8 cellular contexts compared by ENCODE assay signal in the genomic region with DNA sequence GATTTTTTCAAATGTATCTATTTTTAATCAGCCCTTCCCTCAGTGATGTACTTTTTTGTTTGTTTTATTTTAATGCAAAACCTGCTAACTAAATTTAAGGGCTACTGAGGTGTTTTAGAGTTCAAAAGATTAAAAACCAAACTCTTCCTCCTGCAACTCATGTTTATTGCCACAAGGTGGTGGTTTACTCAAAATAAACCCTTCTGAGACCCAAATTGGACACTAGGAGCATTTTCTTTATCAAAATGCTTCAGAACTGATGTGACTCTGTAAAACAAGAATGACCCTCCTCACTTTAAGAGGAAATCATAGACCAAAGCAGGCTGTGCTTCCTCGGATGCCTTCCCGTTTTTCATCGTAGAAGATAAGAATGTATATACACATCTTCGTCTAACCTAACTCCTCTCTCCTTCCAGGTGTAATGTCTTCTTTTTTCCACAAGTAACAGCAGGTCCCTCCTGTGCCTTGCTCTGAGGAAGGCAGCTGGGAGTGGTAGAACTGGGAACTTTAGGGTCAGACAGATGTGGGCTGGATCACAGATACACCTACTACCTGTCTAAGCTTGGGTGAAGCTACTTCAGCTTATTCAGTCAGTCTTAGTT. TPM values are rescaled to one million over a fixed set of nuclear protein-coding genes. Genes with fewer than 3 reads are reported as not detected.
DNase-seq lines count a peak whose midpoint lies in the region; ATAC-seq and TF ChIP-seq lines count a peak whose summit lies in the region.

No MANE protein-coding gene starts in this region.

- H3K79me2 ChIP-seq in OCI-LY7 (ENCODE audit: insufficient read depth, low read depth, low read length): no peaks in the 10 kb centered on the region

- H3K36me3 ChIP-seq in left ventricle myocardium inferior (no peaks in the 10 kb centered on the region), OCI-LY7 (ENCODE audit: insufficient read depth, low read length) (no peaks in the 10 kb centered on the region), esophagus muscularis mucosa (no peaks in the 10 kb centered on the region)

- H3K9me3 ChIP-seq in left ventricle myocardium inferior (replicated peaks) (no peaks in the 10 kb centered on the region), OCI-LY7 (ENCODE audit: low read length) (no peaks in the 10 kb centered on the region), esophagus muscularis mucosa (no peaks in the 10 kb centered on the region)

- DNase-seq in left ventricle myocardium inferior: no peak
- DNase-seq in left ventricle myocardium superior: no peak
- DNase-seq in OCI-LY7 (ENCODE audit: low spot score): peak; percentile 50
- peak; percentile 26 for DNase-seq in esophagus muscularis mucosa (ENCODE audit: extremely low spot score)
- peak; percentile 22 for DNase-seq in retina
- DNase-seq in DMS153 (lab: John Stamatoyannopoulos, UW): no peak
- DNase-seq in HPDE6-E6E7 (ENCODE audit: extremely low spot score): no peak

- WGBS in esophagus muscularis mucosa: 38% methylated on average over 4 of the region's 4 CpGs

- H3K4me3 ChIP-seq in left ventricle myocardium inferior (no peak overlapping the region), OCI-LY7 (ENCODE audit: low read depth, low read length, poor library complexity, severe bottlenecking) (no peak overlapping the region), esophagus muscularis mucosa (no peak overlapping the region)

- TF ChIP-seq CTCF in left ventricle myocardium inferior (IDR thresholded peaks at IDR 0.05; ENCODE audit: borderline replicate concordance) (peak; percentile 75), OCI-LY7 (conservative IDR thresholded peaks at IDR 0.05; ENCODE audit: low read length) (peak; percentile 84), esophagus muscularis mucosa (IDR thresholded peaks at IDR 0.05) (peak; percentile 63 to 68 (median 65))

- no TSS peak for BruUV-seq in OCI-LY7 (replicated peaks; lab: Mats Ljungman, UMichigan)

- CTCF ChIA-PET in OCI-LY7 (lab: Charles Lee; ENCODE audit: unreplicated experiment): no interaction called here

- POLR2A ChIA-PET in OCI-LY7 (lab: Charles Lee): interaction anchor here (0.5 kb wide), 1 partner anchor 356 kb away, joined by 3 read pairs; no protein-coding TSS in a partner anchor

- H3K27ac ChIP-seq in left ventricle myocardium inferior (replicated peaks): no peak overlapping the region
- H3K27ac ChIP-seq in OCI-LY7 (ENCODE audit: low read depth, low read length, poor library complexity, severe bottlenecking): no peak overlapping the region
- H3K27ac ChIP-seq in esophagus muscularis mucosa (replicated peaks in 1 of 4): no peak overlapping the region

- intact Hi-C loops in left ventricle myocardium inferior (cut with micrococcal nuclease): loop anchor here (10.0 kb wide), 1 partner anchor 82 kb away; no protein-coding TSS in a partner anchor
- intact Hi-C loops in left ventricle myocardium superior (cut with micrococcal nuclease): no loop called here
- intact Hi-C loops in OCI-LY7 (cut with micrococcal nuclease; ENCODE audit: unreplicated experiment): loop anchor here (5.0 kb wide), 1 partner anchor 265 kb away; no protein-coding TSS in a partner anchor
- intact Hi-C loops in esophagus muscularis mucosa (cut with DNase I): loop anchor here (5.0 kb wide), 1 partner anchor 85 kb away; no protein-coding TSS in a partner anchor

- TF ChIP-seq EP300 in esophagus muscularis mucosa (IDR thresholded peaks at IDR 0.05): no peak

- H3K4me1 ChIP-seq in left ventricle myocardium inferior (peaks cover 25% of the 10 kb centered on the region), OCI-LY7 (ENCODE audit: insufficient read depth, low read length, poor library complexity, severe bottlenecking) (peaks cover 18% of the 10 kb centered on the region), esophagus muscularis mucosa (peaks cover 11 to 22% (median 17%) of the 10 kb centered on the region in 4 donors)

- H3K4me2 ChIP-seq in OCI-LY7 (ENCODE audit: low read length): no peak overlapping the region

- ATAC-seq in left ventricle myocardium superior (no peak), GM18498 (IDR thresholded peaks at IDR 0.05; ENCODE audit: unreplicated experiment) (no peak)

- no peaks in the 10 kb centered on the region for H4K20me1 ChIP-seq in OCI-LY7 (ENCODE audit: insufficient read depth, low read length)

- H2AFZ ChIP-seq in OCI-LY7 (ENCODE audit: low read length): no peak overlapping the region

- H3K9me2 ChIP-seq in OCI-LY7 (ENCODE audit: insufficient read depth, low read length): no peaks in the 10 kb centered on the region

- no peak for TF ChIP-seq POLR2A in esophagus muscularis mucosa (IDR thresholded peaks at IDR 0.05; ENCODE audit: low read depth)

- no peaks in the 10 kb centered on the region for H3K27me3 ChIP-seq in left ventricle myocardium inferior (ENCODE audit: low read depth)
- H3K27me3 ChIP-seq in esophagus muscularis mucosa: no peaks in the 10 kb centered on the region

RNA-seq across cellular contexts. Expression of gene NME9, which starts 2.9 kb away (rescaled TPM):
- total RNA-seq in left ventricle myocardium inferior: not detected
- total RNA-seq in left ventricle myocardium superior: 0.59 TPM
- 0.54 TPM in 1 of 2 replicates, not detected in the other for total RNA-seq in OCI-LY7 (2014; rRNA removed; shearing (Covaris generic))
- total RNA-seq in OCI-LY7 (2022): not detected in 2 replicates
- under 1 TPM in 1 of 4 donors, not detected in 3; 0.40 TPM for total RNA-seq in esophagus muscularis mucosa

RNA-seq across cellular contexts. Expression of gene MRAS, which starts 15.8 kb away (rescaled TPM):
- 349 TPM for total RNA-seq in left ventricle myocardium inferior
- 405 TPM for total RNA-seq in left ventricle myocardium superior
- not detected in 2 replicates for total RNA-seq in OCI-LY7 (2014; rRNA removed; shearing (Covaris generic))
- not detected in 2 replicates for total RNA-seq in OCI-LY7 (2022)
- total RNA-seq in esophagus muscularis mucosa: 10 to 100 TPM; 35.6 to 59.2 (median 45.8) TPM

Comparison
In these comparisons a context has a peak if more than half of its experiments do, and no peak if none do; other contexts are left out.
1. DNase-seq: peak in OCI-LY7 (single experiment), esophagus muscularis mucosa (single experiment) and retina (single experiment); none in left ventricle myocardium inferior (single experiment), left ventricle myocardium superior (single experiment), DMS153 (single experiment) and HPDE6-E6E7 (single experiment).
2. RNA of gene MRAS, which starts 15.8 kb away (total RNA-seq): 405 TPM in left ventricle myocardium superior (single experiment), 349 TPM in left ventricle myocardium inferior (single experiment) and 35.6 to 59.2 TPM in esophagus muscularis mucosa; not detected in OCI-LY7; every median in the first group is over 10 times any median in the second.
3. Peak in every context shown above with its lines, with median percentiles within 50 percentile points of each other: CTCF ChIP-seq.